23 cellular contexts compared by ENCODE assay signal in genomic region chr3:163684651-163685050, GRCh38.
"Had no signal": no experiment of that assay in that cellular context is flagged by ENCODE, and none has a peak within 500 bp of the region (broad histone marks: within the 10 kb centered on the region; RNA-seq: fewer than 3 reads in every experiment).

No MANE protein-coding gene starts in this region.

- ATAC-seq: effector memory CD8-positive, alpha-beta T cell; foreskin keratinocyte; gastrocnemius medialis; heart right ventricle; left cardiac atrium; left lung; left ventricle myocardium superior; lower lobe of right lung; mucosa of descending colon; naive thymus-derived CD8-positive, alpha-beta T cell had no signal

- FAIRE-seq: endothelial cell of umbilical vein, islet of Langerhans, keratinocyte had no signal

- H3K36me3 ChIP-seq: colonic mucosa, esophagus muscularis mucosa, gastrocnemius medialis, heart right ventricle, left lung, lower lobe of right lung had no signal

- H3K9me3 ChIP-seq: colonic mucosa had no signal

- H3K4me1 ChIP-seq: colonic mucosa, esophagus muscularis mucosa, foreskin keratinocyte, gastrocnemius medialis, heart right ventricle, left lung, lower lobe of right lung had no signal

- DNase-seq: colonic mucosa; cortex of kidney; effector CD8-positive, alpha-beta T cell; effector memory CD8-positive, alpha-beta T cell; endodermal cell; foreskin keratinocyte; gastrocnemius medialis; glutamatergic neuron; head of caudate nucleus; heart right ventricle; hippocampal formation; left cardiac atrium; left lung; left ventricle myocardium superior; lower lobe of right lung; mesenchymal stem cell; mucosa of descending colon; naive B cell; naive thymus-derived CD8-positive, alpha-beta T cell had no signal

- H3K27me3 ChIP-seq: colonic mucosa, esophagus muscularis mucosa, foreskin keratinocyte, gastrocnemius medialis, heart right ventricle, left lung had no signal

- H3K27ac ChIP-seq: colonic mucosa, esophagus muscularis mucosa, foreskin keratinocyte, gastrocnemius medialis, heart right ventricle, left lung, lower lobe of right lung had no signal

- H3K4me3 ChIP-seq: colonic mucosa, esophagus muscularis mucosa, gastrocnemius medialis, heart right ventricle, left lung, lower lobe of right lung, mucosa of descending colon had no signal
